In the genomic region with DNA sequence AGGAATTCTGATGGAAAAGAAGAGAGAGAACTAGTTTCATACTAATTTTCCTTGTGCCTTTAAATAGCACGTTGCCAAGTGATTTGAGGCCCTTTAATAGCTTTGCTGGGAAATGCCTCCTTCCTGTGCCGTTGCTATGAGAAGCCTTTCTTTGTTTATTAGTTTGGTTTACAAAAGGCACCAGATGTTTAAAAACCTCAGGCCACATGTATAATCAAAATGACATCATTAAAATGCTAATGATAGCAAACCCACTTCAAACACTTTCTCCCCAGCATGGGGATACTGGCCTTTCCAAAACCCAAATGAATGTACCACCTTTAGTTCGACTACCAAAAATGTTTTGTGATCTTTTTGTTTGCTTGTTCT, we compare ENCODE assay signal across 8 cellular contexts. TPM values are rescaled to one million over a fixed set of nuclear protein-coding genes. Genes with fewer than 3 reads are reported as not detected.
DNase-seq lines count a peak whose midpoint lies in the region; ATAC-seq and TF ChIP-seq lines count a peak whose summit lies in the region.

No MANE protein-coding gene starts in this region.

- H3K27me3 Mint-ChIP-seq in endothelial cell (ENCODE audit: unreplicated experiment): peaks cover 2% of the 10 kb centered on the region
- H3K27me3 Mint-ChIP-seq in nephron (ENCODE audit: low read depth): peaks cover 4% of the 10 kb centered on the region

- H3K9me3 Mint-ChIP-seq in endothelial cell (ENCODE audit: unreplicated experiment): no peaks in the 10 kb centered on the region
- H3K9me3 Mint-ChIP-seq in nephron: no peaks in the 10 kb centered on the region

- no peak for ATAC-seq in GM19395 (IDR thresholded peaks at IDR 0.05; ENCODE audit: unreplicated experiment)
- ATAC-seq in GM19467 (IDR thresholded peaks at IDR 0.05; ENCODE audit: unreplicated experiment): no peak

- DNase-seq in GM12865 (ENCODE audit: low read depth): peak; percentile 29
- DNase-seq in NCI-H2029 treated with DMSO at 0.1 percent for 48 hours (lab: John Stamatoyannopoulos, UW): peak; percentile 54
- DNase-seq in endothelial cell (ENCODE audit: low spot score): no peak
- DNase-seq in MV-4-11 (lab: John Stamatoyannopoulos, UW): no peak
- DNase-seq in stimulated activated naive CD4-positive, alpha-beta T cell treated with Interleukin-2 at 50 U/mL for 16 hours (lab: John Stamatoyannopoulos, UW): no peak

- H3K27ac Mint-ChIP-seq in endothelial cell (ENCODE audit: unreplicated experiment): peak overlapping the region; percentile 95
- H3K27ac Mint-ChIP-seq in nephron: peak overlapping the region in 2 of 3 experiments; percentile 13 to 81

- H3K4me1 Mint-ChIP-seq in endothelial cell (ENCODE audit: unreplicated experiment) (peaks cover 13% of the 10 kb centered on the region), nephron (peaks cover 20% of the 10 kb centered on the region)

- H3K36me3 Mint-ChIP-seq in endothelial cell (ENCODE audit: low read depth, unreplicated experiment) (peaks cover 4% of the 10 kb centered on the region), nephron (ENCODE audit: low read depth) (no peaks in the 10 kb centered on the region)

- no peak overlapping the region for H3K4me3 ChIP-seq in GM12865 (ENCODE audit: low read depth, low read length)

- no peak for TF ChIP-seq CTCF in GM12865 (IDR thresholded peaks at IDR 0.05; ENCODE audit: insufficient read depth, low read depth, low read length, missing control alignments)
- no peak for TF ChIP-seq CTCF in endothelial cell (IDR thresholded peaks at IDR 0.05; ENCODE audit: unreplicated experiment)
- TF ChIP-seq CTCF in nephron (IDR thresholded peaks at IDR 0.05; ENCODE audit: unreplicated experiment in 3 of 3): no peak

- H3K4me3 Mint-ChIP-seq in endothelial cell (ENCODE audit: unreplicated experiment) (no peak overlapping the region), nephron (no peak overlapping the region)

RNA-seq across cellular contexts. Expression of a gene that starts 50.0 kb away (rescaled TPM):
- 31.2 TPM for total RNA-seq in endothelial cell (ENCODE audit: unreplicated experiment)

Comparison
In these comparisons a context has a peak if more than half of its experiments do, and no peak if none do; other contexts are left out.
1. DNase-seq: peak in GM12865 (single experiment) and NCI-H2029 treated with DMSO at 0.1 percent for 48 hours (single experiment); none in endothelial cell (single experiment), MV-4-11 (single experiment) and stimulated activated naive CD4-positive, alpha-beta T cell treated with Interleukin-2 at 50 U/mL for 16 hours (single experiment).